ENCODE assay signal across 11 cellular contexts in the genomic region with DNA sequence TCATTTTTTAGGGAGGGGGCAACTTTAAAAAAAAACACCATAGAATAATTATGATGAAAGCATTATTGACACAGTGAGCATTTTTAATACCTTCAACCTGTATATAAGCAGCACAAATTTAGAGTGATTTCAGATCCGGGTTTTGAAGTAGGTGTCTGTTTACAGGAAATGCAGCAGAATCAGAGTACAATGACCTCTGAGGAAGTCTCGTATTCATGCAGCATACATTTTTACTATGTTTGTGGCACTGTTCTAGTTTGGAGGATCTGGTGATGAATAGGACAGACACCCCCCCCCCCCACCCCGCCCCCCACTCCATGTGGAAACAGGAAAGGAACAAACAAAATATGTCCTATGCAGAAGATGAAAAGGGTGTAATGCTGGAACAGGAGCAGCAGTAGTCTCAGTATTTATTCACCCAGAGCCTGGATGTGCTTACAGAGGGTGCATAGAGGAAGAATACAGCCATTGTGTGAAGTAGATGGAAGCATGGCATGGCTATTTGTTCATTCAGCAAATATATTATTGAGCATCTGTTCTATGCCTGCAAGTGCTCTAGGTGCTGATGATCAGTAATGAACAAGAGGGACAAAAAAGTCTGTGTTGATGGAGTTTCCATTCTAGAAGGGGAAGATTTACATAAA. TPM values are rescaled to one million over a fixed set of nuclear protein-coding genes. Genes with fewer than 3 reads are reported as not detected.
DNase-seq lines count a peak whose midpoint lies in the region; ATAC-seq, FAIRE-seq and TF ChIP-seq lines count a peak whose summit lies in the region.
"Had no signal": no experiment of that assay in that cellular context is flagged by ENCODE, and none has a peak within 500 bp of the region (broad histone marks: within the 10 kb centered on the region; RNA-seq: fewer than 3 reads in every experiment).

No MANE protein-coding gene starts in this region.

- peak; percentile 49 for DNase-seq in A673 (ENCODE audit: low spot score)
- DNase-seq in GM18507 (ENCODE audit: extremely low spot score, insufficient read length, low read depth), result no peak
- DNase-seq in T-helper 17 cell, result no peak
- no peak for DNase-seq in left colon
- no peak for DNase-seq in NCI-H1436 treated with DMSO at 0.1 percent for 48 hours (lab: John Stamatoyannopoulos, UW)
- no peak for DNase-seq in NCI-H1048 (lab: John Stamatoyannopoulos, UW)
- DNase-seq: NCI-H524 treated with DMSO at 0.1 percent for 48 hours had no signal

- TF ChIP-seq CTCF in A673 (conservative IDR thresholded peaks at IDR 0.05; ENCODE audit: low read depth, low read length), result no peak

- POLR2A ChIA-PET in A673 (lab: Charles Lee; ENCODE audit: low non-redundant PET), result no interaction called here

- H3K4me1 ChIP-seq in A673 (ENCODE audit: insufficient read depth, low read length, poor library complexity, severe bottlenecking), result peaks cover 40% of the 10 kb centered on the region

- peak overlapping the region; percentile 75 for H3K4me3 Mint-ChIP-seq in T-helper 17 cell

- intact Hi-C loops in A673 (cut with micrococcal nuclease; ENCODE audit: unreplicated experiment), result no loop called here
- intact Hi-C loops in left colon (cut with DNase I, micrococcal nuclease), result no loop called here

- CTCF ChIA-PET in A673 (lab: Charles Lee), result no interaction called here

- H3K4me3 ChIP-seq in A673 (ENCODE audit: low read depth, low read length, poor library complexity, severe bottlenecking), result no peak overlapping the region

- H3K36me3 ChIP-seq in A673 (ENCODE audit: insufficient read depth, low read length, poor library complexity, severe bottlenecking), result no peaks in the 10 kb centered on the region

- H3K4me1 Mint-ChIP-seq in T-helper 17 cell, result peaks cover 27% of the 10 kb centered on the region

- FAIRE-seq in GM18507 (lab: Jason Lieb, UNC), result peak; percentile 29
- FAIRE-seq: frontal cortex, urothelium cell line had no signal

- no peaks in the 10 kb centered on the region for H3K36me3 Mint-ChIP-seq in T-helper 17 cell (ENCODE audit: low read depth)

- no peaks in the 10 kb centered on the region for H3K27me3 Mint-ChIP-seq in T-helper 17 cell

- ATAC-seq in T-helper 17 cell (peak; percentile 82), left colon (peak; percentile 75), GM18907 (IDR thresholded peaks at IDR 0.05; ENCODE audit: unreplicated experiment) (no peak), GM19463 (IDR thresholded peaks at IDR 0.05; ENCODE audit: unreplicated experiment) (no peak)

- H3K27me3 ChIP-seq in A673 (replicated peaks; ENCODE audit: insufficient read depth, low read depth, low read length, poor library complexity), result no peaks in the 10 kb centered on the region

- H3K27ac ChIP-seq in A673 (ENCODE audit: low read depth, low read length, poor library complexity, severe bottlenecking), result peak overlapping the region; percentile 73

- BruUV-seq in A673 (replicated peaks; lab: Mats Ljungman, UMichigan), result no TSS peak

- H3K9me3 ChIP-seq in A673 (ENCODE audit: low read depth, low read length, poor library complexity, severe bottlenecking) (no peaks in the 10 kb centered on the region), T-helper 17 cell (ENCODE audit: control insufficient read depth, low read length, poor library complexity, severe bottlenecking) (no peaks in the 10 kb centered on the region)

- H3K27ac Mint-ChIP-seq in T-helper 17 cell, result no peak overlapping the region

RNA-seq across cellular contexts. Expression of a gene that starts 19.7 kb away (rescaled TPM):
- total RNA-seq in A673 (2021) (60.9 and 63.2 TPM in 2 replicates), T-helper 17 cell (10 to 100 TPM; 23.7 to 30.8 TPM), left colon (10 to 100 TPM; 53.5 to 63.3 TPM)

Comparison
In these comparisons a context has a peak if more than half of its experiments do, and no peak if none do; other contexts are left out.
1. ATAC-seq: peak in T-helper 17 cell (single experiment) and left colon (single experiment); none in GM18907 (single experiment) and GM19463 (single experiment).